ENCODE assay signal across 7 cellular contexts in genomic region chr20:58086763-58087566, GRCh38.
DNase-seq lines count a peak whose midpoint lies in the region; ATAC-seq and TF ChIP-seq lines count a peak whose summit lies in the region.

No MANE protein-coding gene starts in this region.

- peak; percentile 95 for TF ChIP-seq CTCF in DOHH2 (IDR thresholded peaks at IDR 0.05; ENCODE audit: low read depth, low read length, poor library complexity, severe bottlenecking)
- TF ChIP-seq CTCF in PC-9 (conservative IDR thresholded peaks at IDR 0.05) = peak; percentile 95
- TF ChIP-seq CTCF in epithelial cell of proximal tubule (conservative IDR thresholded peaks at IDR 0.05; ENCODE audit: low read depth, low read length) = peak; percentile 97
- TF ChIP-seq CTCF in neural cell (IDR thresholded peaks at IDR 0.05; ENCODE audit: poor library complexity, severe bottlenecking) = peak; percentile 68

- H2AFZ ChIP-seq in PC-9 (no peak overlapping the region), neural cell (ENCODE audit: low read depth, low read length) (no peak overlapping the region)

- no peaks in the 10 kb centered on the region for H3K4me1 ChIP-seq in DOHH2 (ENCODE audit: control insufficient read depth, low read length)
- H3K4me1 ChIP-seq in PC-9 (replicated peaks; ENCODE audit: insufficient read depth) = 0 out of 2 replicates have a peak, but pooled peaks cover 9% of the 10 kb centered on the region

- no peaks in the 10 kb centered on the region for H3K36me3 ChIP-seq in DOHH2 (ENCODE audit: control insufficient read depth, low read length)
- H3K36me3 ChIP-seq in PC-9 (ENCODE audit: low read depth) = no peaks in the 10 kb centered on the region
- no peaks in the 10 kb centered on the region for H3K36me3 ChIP-seq in neural cell (ENCODE audit: insufficient read depth, low read length)

- ATAC-seq in HG03135 (IDR thresholded peaks at IDR 0.05; ENCODE audit: unreplicated experiment) (no peak), GM21576 (IDR thresholded peaks at IDR 0.05; ENCODE audit: unreplicated experiment) (no peak)

- peak; percentile 65 for TF ChIP-seq RAD21 in neural cell (conservative IDR thresholded peaks at IDR 0.05)

- no peak overlapping the region for H3K27ac ChIP-seq in DOHH2 (ENCODE audit: low read depth, low read length)
- H3K27ac ChIP-seq in PC-9 = no peak overlapping the region
- H3K27ac ChIP-seq in neural cell (ENCODE audit: low read length) = no peak overlapping the region

- CTCF ChIA-PET in PC-9 (lab: Charles Lee) = interaction anchor here (0.6 to 1.2 kb wide), 6 partner anchors 15 to 464 kb away, joined by 3 to 8 read pairs (median 4); no protein-coding TSS in a partner anchor

- H3K79me2 ChIP-seq in DOHH2 (ENCODE audit: control insufficient read depth, low read length) = no peaks in the 10 kb centered on the region
- H3K79me2 ChIP-seq in PC-9 (ENCODE audit: low read depth) = no peaks in the 10 kb centered on the region
- no peaks in the 10 kb centered on the region for H3K79me2 ChIP-seq in neural cell (replicated peaks; ENCODE audit: insufficient read depth, low read length)

- POLR2A ChIA-PET in PC-9 (lab: Charles Lee; ENCODE audit: unreplicated experiment) = interaction anchor here (0.5 kb wide), 1 partner anchor 21 kb away, joined by 4 read pairs; no protein-coding TSS in a partner anchor

- H3K4me2 ChIP-seq in DOHH2 (ENCODE audit: low read length) (no peak overlapping the region), PC-9 (no peak overlapping the region), neural cell (ENCODE audit: low read length) (no peak overlapping the region)

- H3K9me3 ChIP-seq in DOHH2 (ENCODE audit: control insufficient read depth, insufficient read depth, low read length) = no peaks in the 10 kb centered on the region
- H3K9me3 ChIP-seq in PC-9 (ENCODE audit: insufficient read depth, low read depth) = no peaks in the 10 kb centered on the region
- H3K9me3 ChIP-seq in neural cell (ENCODE audit: low read length) = no peaks in the 10 kb centered on the region

- no peak overlapping the region for H3K9ac ChIP-seq in neural cell (ENCODE audit: low read length)

- no TSS peak for BruUV-seq in PC-9 (replicated peaks; lab: Mats Ljungman, UMichigan)

- no peaks in the 10 kb centered on the region for H4K20me1 ChIP-seq in DOHH2 (ENCODE audit: control insufficient read depth, insufficient read depth, low read depth, low read length)
- no peaks in the 10 kb centered on the region for H4K20me1 ChIP-seq in PC-9 (ENCODE audit: insufficient read depth)
- H4K20me1 ChIP-seq in neural cell (ENCODE audit: insufficient read depth) = no peaks in the 10 kb centered on the region

- TF ChIP-seq EP300 in neural cell (conservative IDR thresholded peaks at IDR 0.05; ENCODE audit: poor library complexity, severe bottlenecking) = no peak

- H3K27me3 ChIP-seq in DOHH2 (ENCODE audit: control insufficient read depth, low read length) = peaks cover 7% of the 10 kb centered on the region; the same call in 1 of the 2 replicates
- no peaks in the 10 kb centered on the region for H3K27me3 ChIP-seq in PC-9 (ENCODE audit: insufficient read depth, low read depth)
- no peaks in the 10 kb centered on the region for H3K27me3 ChIP-seq in neural cell (ENCODE audit: insufficient read depth, low read depth, low read length)

- DNase-seq in HT-29 (ENCODE audit: low spot score) = peak; percentile 81
- DNase-seq in PC-9 = peak; percentile 50 to 52
- no peak for DNase-seq in epithelial cell of proximal tubule (ENCODE audit: low read depth)

- intact Hi-C loops in PC-9 (cut with micrococcal nuclease; ENCODE audit: unreplicated experiment) = loop anchor here (1.0 to 10.0 kb wide), 6 partner anchors 46 to 465 kb away; partner anchors contain the start of gene PMEPA1

- no peak overlapping the region for H3K4me3 ChIP-seq in DOHH2 (ENCODE audit: low read length)
- H3K4me3 ChIP-seq in PC-9 = no peak overlapping the region
- H3K4me3 ChIP-seq in epithelial cell of proximal tubule (ENCODE audit: low read depth, low read length) = no peak overlapping the region
- no peak overlapping the region for H3K4me3 ChIP-seq in neural cell (ENCODE audit: low read length)

- no peaks in the 10 kb centered on the region for H3F3A ChIP-seq in DOHH2 (ENCODE audit: control insufficient read depth, insufficient read depth)
- H3F3A ChIP-seq in PC-9 (ENCODE audit: insufficient read depth, low read depth) = no peaks in the 10 kb centered on the region; the same call in 1 of the 2 replicates
- H3F3A ChIP-seq in neural cell (ENCODE audit: insufficient read depth, low read length, poor library complexity, severe bottlenecking) = no peaks in the 10 kb centered on the region

- no peaks in the 10 kb centered on the region for H3K9me2 ChIP-seq in DOHH2 (replicated peaks; ENCODE audit: control insufficient read depth, low read length)
- H3K9me2 ChIP-seq in PC-9 (ENCODE audit: insufficient read depth) = no peaks in the 10 kb centered on the region
- H3K9me2 ChIP-seq in neural cell (ENCODE audit: insufficient read depth, low read length) = no peaks in the 10 kb centered on the region

TF ChIP-seq in neural cell, 6 proteins besides CTCF, POLR2A, EP300 and RAD21:
- TF ChIP-seq SMC3 (conservative IDR thresholded peaks at IDR 0.05; ENCODE audit: poor library complexity) = peak; percentile 71
- TF ChIP-seq MXI1 (conservative IDR thresholded peaks at IDR 0.05; ENCODE audit: poor library complexity, severe bottlenecking) = no peak
